16 cellular contexts compared by ENCODE assay signal in genomic region chr4:168589154-168589553, GRCh38.
DNase-seq lines count a peak whose midpoint lies in the region; ATAC-seq lines count a peak whose summit lies in the region.
"Had no signal": no experiment of that assay in that cellular context is flagged by ENCODE, and none has a peak within 500 bp of the region (broad histone marks: within the 10 kb centered on the region; RNA-seq: fewer than 3 reads in every experiment).

No MANE protein-coding gene starts in this region.

- H3K4me3 ChIP-seq in trophoblast cell (ENCODE audit: low read depth, low read length), result no peak overlapping the region
- H3K4me3 ChIP-seq: thoracic aorta had no signal

- peak; percentile 90 for ATAC-seq in esophagus mucosa
- ATAC-seq in GM21786 (IDR thresholded peaks at IDR 0.05; ENCODE audit: unreplicated experiment), result no peak
- no peak for ATAC-seq in HG03095 (IDR thresholded peaks at IDR 0.05; ENCODE audit: unreplicated experiment)
- ATAC-seq in GM19467 (IDR thresholded peaks at IDR 0.05; ENCODE audit: unreplicated experiment), result no peak
- ATAC-seq: CD8-positive, alpha-beta T cell; natural killer cell had no signal

- peaks cover 28% of the 10 kb centered on the region for H3K79me1 ChIP-seq in trophoblast cell (ENCODE audit: low read length)

- no peaks in the 10 kb centered on the region for H3K9me3 Mint-ChIP-seq in activated naive CD4-positive, alpha-beta T cell treated with anti-CD3 and anti-CD28 coated beads for 36 hours
- H3K9me3 Mint-ChIP-seq: CD8-positive, alpha-beta T cell; natural killer cell had no signal

- peak; percentile 86 for DNase-seq in ELR (ENCODE audit: low read depth)
- DNase-seq in RPMI7951 (ENCODE audit: low read depth), result peak; percentile 78
- peak; percentile 94 to 96 for DNase-seq in trophoblast cell
- no peak for DNase-seq in activated naive CD4-positive, alpha-beta T cell treated with anti-CD3 and anti-CD28 coated beads for 36 hours
- DNase-seq: caudate nucleus; CD8-positive, alpha-beta T cell; natural killer cell; NCI-H526; stimulated activated CD4-positive, alpha-beta T cell treated with anti-CD3 and anti-CD28 coated beads, Interleukin-4, amount 100 ng/mL, for 1 hour; T-helper 2 cell had no signal

- no peak overlapping the region for H3K18ac ChIP-seq in trophoblast cell (ENCODE audit: low read length)

- WGBS in trophoblast cell (ENCODE audit: extremely low coverage, insufficient coverage, insufficient read length), result no CpG with 5 or more reads among the region's 5 CpGs

- peaks cover 2% of the 10 kb centered on the region for H3K4me1 Mint-ChIP-seq in activated naive CD4-positive, alpha-beta T cell treated with anti-CD3 and anti-CD28 coated beads for 36 hours (ENCODE audit: low read depth)
- H3K4me1 Mint-ChIP-seq: natural killer cell had no signal

- H3K23ac ChIP-seq in trophoblast cell (ENCODE audit: low read length), result no peak overlapping the region

- peaks cover 21% of the 10 kb centered on the region in 2 experiments for H3K4me1 ChIP-seq in trophoblast cell (ENCODE audit: control insufficient read depth in 1 of 2, insufficient read depth in 2 of 2, low read length in 2 of 2)

- H3K27ac ChIP-seq in trophoblast cell (ENCODE audit: low read depth, low read length), result peak overlapping the region; percentile 85
- H3K27ac ChIP-seq: KMS-11 had no signal

- intact Hi-C loops in activated naive CD4-positive, alpha-beta T cell treated with anti-CD3 and anti-CD28 coated beads for 36 hours (cut with micrococcal nuclease), result loop anchor here (10.0 kb wide), 1 partner anchor 416 kb away; no protein-coding TSS in a partner anchor

- H2AK5ac ChIP-seq in trophoblast cell (ENCODE audit: low read length), result peak overlapping the region; percentile 90

- peak overlapping the region; percentile 63 for H2BK120ac ChIP-seq in trophoblast cell (ENCODE audit: insufficient read depth, low read length, poor library complexity)

- no peak overlapping the region for H3K4ac ChIP-seq in trophoblast cell (ENCODE audit: low read depth, low read length)

- H3K4me2 ChIP-seq in trophoblast cell (ENCODE audit: low read length), result no peak overlapping the region
- H3K4me2 ChIP-seq: KMS-11 had no signal

- no peak overlapping the region for H3K9ac ChIP-seq in trophoblast cell (ENCODE audit: low read length)
- H3K9ac ChIP-seq: KMS-11 had no signal

- H3K27me3 Mint-ChIP-seq in activated naive CD4-positive, alpha-beta T cell treated with anti-CD3 and anti-CD28 coated beads for 36 hours (ENCODE audit: low read depth), result peaks cover 12% of the 10 kb centered on the region

- peak overlapping the region; percentile 74 for H4K91ac ChIP-seq in trophoblast cell (ENCODE audit: low read depth, low read length)

- H2AFZ ChIP-seq in trophoblast cell (ENCODE audit: insufficient read depth, low read length, poor library complexity), result no peak overlapping the region

- no peak overlapping the region for H3K27ac Mint-ChIP-seq in activated naive CD4-positive, alpha-beta T cell treated with anti-CD3 and anti-CD28 coated beads for 36 hours
- H3K27ac Mint-ChIP-seq: CD8-positive, alpha-beta T cell; natural killer cell had no signal

- no peak overlapping the region for H4K12ac ChIP-seq in trophoblast cell (ENCODE audit: low read depth, low read length)

- no peaks in the 10 kb centered on the region for H3K36me3 ChIP-seq in trophoblast cell (ENCODE audit: control insufficient read depth in 1 of 2, insufficient read depth in 2 of 2, low read length in 2 of 2)
- H3K36me3 ChIP-seq: thoracic aorta had no signal

- no peak overlapping the region for H3K4me3 Mint-ChIP-seq in activated naive CD4-positive, alpha-beta T cell treated with anti-CD3 and anti-CD28 coated beads for 36 hours
- H3K4me3 Mint-ChIP-seq: CD8-positive, alpha-beta T cell; natural killer cell had no signal

- H3K9me3 ChIP-seq in trophoblast cell (ENCODE audit: insufficient read depth, low read depth, low read length), result no peaks in the 10 kb centered on the region
- H3K9me3 ChIP-seq: thoracic aorta had no signal

- no peaks in the 10 kb centered on the region for H3K27me3 ChIP-seq in trophoblast cell (ENCODE audit: insufficient read depth, low read length)

- no peaks in the 10 kb centered on the region for H3K36me3 Mint-ChIP-seq in activated naive CD4-positive, alpha-beta T cell treated with anti-CD3 and anti-CD28 coated beads for 36 hours (ENCODE audit: low read depth)
- H3K36me3 Mint-ChIP-seq: CD8-positive, alpha-beta T cell; natural killer cell had no signal

- H3K79me2 ChIP-seq in trophoblast cell (ENCODE audit: control insufficient read depth, insufficient read depth, low read length, poor library complexity), result no peaks in the 10 kb centered on the region

- CTCF ChIA-PET in activated naive CD4-positive, alpha-beta T cell treated with anti-CD3 and anti-CD28 coated beads for 36 hours (lab: Charles Lee), result no interaction called here

- no peak overlapping the region for H4K8ac ChIP-seq in trophoblast cell (ENCODE audit: low read depth, low read length)

- H2BK5ac ChIP-seq in trophoblast cell (ENCODE audit: low read depth, low read length, poor library complexity), result peak overlapping the region; percentile 81

- H2BK12ac ChIP-seq in trophoblast cell (ENCODE audit: low read length), result no peak overlapping the region

- peak overlapping the region; percentile 62 for H3K14ac ChIP-seq in trophoblast cell (ENCODE audit: low read length)
